17 cellular contexts compared by ENCODE assay signal in the genomic region with DNA sequence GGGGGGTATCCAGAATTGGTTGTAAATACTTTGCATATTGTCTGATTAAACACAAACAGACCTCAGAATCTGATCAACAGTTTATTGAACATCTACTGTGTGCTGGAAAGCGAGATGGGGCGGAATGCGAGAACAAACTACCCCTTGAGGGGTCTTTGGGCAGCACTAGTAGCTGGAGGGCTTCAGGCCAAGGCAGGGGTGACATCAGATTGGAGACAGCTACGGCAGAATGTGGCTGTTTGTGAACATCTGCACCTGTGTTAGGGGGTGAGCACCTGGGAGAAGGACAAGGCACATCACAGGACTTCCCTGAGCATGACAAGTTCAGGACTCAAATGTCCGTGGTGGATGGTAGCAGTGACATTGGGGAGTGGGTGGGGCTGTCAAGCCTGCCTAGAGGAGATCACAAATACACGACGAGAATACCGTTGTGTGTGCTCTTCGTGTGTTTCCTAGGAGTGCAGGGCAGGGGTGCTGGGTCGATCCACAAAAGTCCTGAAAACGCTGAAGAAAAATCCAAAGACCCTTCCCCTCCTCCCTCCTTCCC. TPM values are rescaled to one million over a fixed set of nuclear protein-coding genes. Genes with fewer than 3 reads are reported as not detected.
DNase-seq lines count a peak whose midpoint lies in the region; ATAC-seq, FAIRE-seq and TF ChIP-seq lines count a peak whose summit lies in the region.
"Had no signal": no experiment of that assay in that cellular context is flagged by ENCODE, and none has a peak within 500 bp of the region (broad histone marks: within the 10 kb centered on the region; RNA-seq: fewer than 3 reads in every experiment).

No MANE protein-coding gene starts in this region.

- H3K27me3 ChIP-seq in CD8-positive, alpha-beta T cell (ENCODE audit: insufficient read depth, low read length) = no peaks in the 10 kb centered on the region
- H3K27me3 ChIP-seq in K562 (ENCODE audit: control insufficient read depth in 2 of 2, insufficient read depth in 2 of 2, low read length in 2 of 2) = peaks cover 22 to 30% of the 10 kb centered on the region in 2 experiments
- H3K27me3 ChIP-seq: ascending aorta, BLaER1 had no signal

- H3K4me3 Mint-ChIP-seq in CD8-positive, alpha-beta T cell = peak overlapping the region; percentile 73
- H3K4me3 Mint-ChIP-seq in nephron = peak overlapping the region; percentile 72 to 76 (median 72)

- no peaks in the 10 kb centered on the region for H3K9me3 Mint-ChIP-seq in CD8-positive, alpha-beta T cell
- H3K9me3 Mint-ChIP-seq in nephron = no peaks in the 10 kb centered on the region

- no peak overlapping the region for H3K4me3 ChIP-seq in CD8-positive, alpha-beta T cell (ENCODE audit: low read depth, low read length)
- H3K4me3 ChIP-seq in K562 = no peak overlapping the region
- H3K4me3 ChIP-seq: left lung had no signal

- no peak overlapping the region for H3K27ac Mint-ChIP-seq in CD8-positive, alpha-beta T cell
- H3K27ac Mint-ChIP-seq in nephron = peak overlapping the region; percentile 43 to 78 (median 71)

- TF ChIP-seq CTCF in CD8-positive, alpha-beta T cell (IDR thresholded peaks at IDR 0.05) = no peak
- TF ChIP-seq CTCF in K562 (IDR thresholded peaks at IDR 0.05 in 2 of 3, conservative IDR thresholded peaks at IDR 0.05 in 1 of 3; ENCODE audit: insufficient read depth in 2 of 3, low read depth in 1 of 3, low read length in 3 of 3) = no peak
- no peak for TF ChIP-seq CTCF in nephron (IDR thresholded peaks at IDR 0.05; ENCODE audit: unreplicated experiment in 3 of 3)

- no peaks in the 10 kb centered on the region for H3K9me3 ChIP-seq in CD8-positive, alpha-beta T cell (ENCODE audit: low read length)
- H3K9me3 ChIP-seq in K562 (replicated peaks; ENCODE audit: control insufficient read depth, insufficient read depth, low read depth, low read length) = no peaks in the 10 kb centered on the region
- H3K9me3 ChIP-seq: ascending aorta, BLaER1, left lung, tibial nerve had no signal

- no peaks in the 10 kb centered on the region for H3K36me3 Mint-ChIP-seq in CD8-positive, alpha-beta T cell
- H3K36me3 Mint-ChIP-seq in nephron (ENCODE audit: low read depth) = peaks cover 12% of the 10 kb centered on the region

- H3K36me3 ChIP-seq in CD8-positive, alpha-beta T cell (ENCODE audit: insufficient read depth, low read length) = no peaks in the 10 kb centered on the region
- H3K36me3 ChIP-seq in K562 (ENCODE audit: control insufficient read depth, insufficient read depth, low read length) = no peaks in the 10 kb centered on the region

- 63% methylated on average over 11 of the region's 11 CpGs for WGBS in K562 (ENCODE audit: insufficient coverage, low coverage, missing lambda C conversion rate)

- H3K4me1 Mint-ChIP-seq in CD8-positive, alpha-beta T cell (ENCODE audit: low read depth) = peaks cover 15% of the 10 kb centered on the region
- H3K4me1 Mint-ChIP-seq in nephron = peaks cover 49% of the 10 kb centered on the region

- in situ Hi-C loops in K562 (cut with MboI) = no loop called here

- H4K20me1 ChIP-seq in K562 (replicated peaks; ENCODE audit: control insufficient read depth, insufficient read depth, low read length) = no peaks in the 10 kb centered on the region
- H4K20me1 ChIP-seq: BLaER1 had no signal

- FAIRE-seq in K562 (lab: Jason Lieb, UNC) = peak; percentile 49
- FAIRE-seq: colon, frontal cortex had no signal

- POLR2A ChIA-PET in CD8-positive, alpha-beta T cell (lab: Charles Lee) = no interaction called here
- POLR2A ChIA-PET in K562 (lab: Yijun Ruan, JAX) = interaction anchor here (0.5 kb wide), 1 partner anchor 61 kb away, joined by 3 read pairs; no protein-coding TSS in a partner anchor

- peaks cover 4% of the 10 kb centered on the region for H3K4me1 ChIP-seq in CD8-positive, alpha-beta T cell (ENCODE audit: insufficient read depth, low read length)
- H3K4me1 ChIP-seq in K562 (replicated peaks in 1 of 2; ENCODE audit: control insufficient read depth in 2 of 2, insufficient read depth in 2 of 2, low read length in 2 of 2) = peaks cover 6 to 26% of the 10 kb centered on the region in 2 experiments; a peak in 4 of 5 replicates

- CTCF ChIA-PET in CD8-positive, alpha-beta T cell (lab: Charles Lee) = no interaction called here
- CTCF ChIA-PET in K562 (lab: Yijun Ruan, JAX; ENCODE audit: low intra/inter-chr PET ratio) = no interaction called here

- no peak overlapping the region for H3K27ac ChIP-seq in CD8-positive, alpha-beta T cell (ENCODE audit: low read depth, low read length)
- H3K27ac ChIP-seq in K562 (ENCODE audit: extremely low read depth, low read depth, low read length) = no peak overlapping the region
- H3K27ac ChIP-seq: ascending aorta, epithelial cell of prostate, left lung, tibial nerve had no signal

- no peak for TF ChIP-seq RAD21 in K562 (CRISPR knock-in tag; conservative IDR thresholded peaks at IDR 0.05 in 1 of 2, IDR thresholded peaks at IDR 0.05 in 1 of 2)

- peak overlapping the region; percentile 96; the same call in 1 of the 2 replicates for H2AFZ ChIP-seq in K562 (ENCODE audit: low read depth, low read length)

- no peak overlapping the region for H3K4me2 ChIP-seq in K562 (ENCODE audit: insufficient read depth, low read length)

- TF ChIP-seq POLR2A in GM18505 (IDR thresholded peaks at IDR 0.05; ENCODE audit: borderline replicate concordance, extremely low read depth, insufficient read depth, insufficient read length) (peak; percentile 34), K562 (conservative IDR thresholded peaks at IDR 0.05) (no peak)

- intact Hi-C loops in CD8-positive, alpha-beta T cell (cut with DNase I, micrococcal nuclease) = no loop called here
- intact Hi-C loops in K562 (cut with micrococcal nuclease) = no loop called here

- H3K9me1 ChIP-seq in K562 (ENCODE audit: control insufficient read depth, insufficient read depth, low read length) = peaks cover 5% of the 10 kb centered on the region

- H3K27me3 Mint-ChIP-seq in CD8-positive, alpha-beta T cell (ENCODE audit: low read depth) = peaks cover 31% of the 10 kb centered on the region
- peaks cover 4% of the 10 kb centered on the region for H3K27me3 Mint-ChIP-seq in nephron (ENCODE audit: low read depth)

- TF ChIP-seq EP300 in K562 (IDR thresholded peaks at IDR 0.05; ENCODE audit: low read length) = no peak

- no peak overlapping the region for H3K9ac ChIP-seq in K562 (ENCODE audit: insufficient read depth in 1 of 2, low read depth in 2 of 2, low read length in 2 of 2)

- ATAC-seq in CD8-positive, alpha-beta T cell = no peak
- ATAC-seq in GM18505 (IDR thresholded peaks at IDR 0.05; ENCODE audit: unreplicated experiment) = no peak
- no peak for ATAC-seq in K562
- ATAC-seq in HG02852 (IDR thresholded peaks at IDR 0.05; ENCODE audit: unreplicated experiment) = no peak
- no peak for ATAC-seq in GM18907 (IDR thresholded peaks at IDR 0.05; ENCODE audit: unreplicated experiment)

- no TSS peak for BruUV-seq in K562 (replicated peaks; lab: Mats Ljungman, UMichigan)

- no peaks in the 10 kb centered on the region for H3K79me2 ChIP-seq in K562 (ENCODE audit: control insufficient read depth, insufficient read depth, low read length)

- DNase-seq in CD8-positive, alpha-beta T cell = no peak
- DNase-seq in K562 (ENCODE audit: extremely low read depth in 1 of 4, low spot score in 3 of 4) = no peak
- no peak for DNase-seq in stimulated activated CD4-positive, alpha-beta T cell treated with anti-CD3 and anti-CD28 coated beads, Interleukin-15, amount 100 ng/mL, for 24 hours
- DNase-seq: DMS79, NCI-H345, posterior cingulate gyrus had no signal

TF ChIP-seq in K562, 482 proteins besides CTCF, POLR2A, EP300 and RAD21:
- TF ChIP-seq GTF2B (IDR thresholded peaks at IDR 0.05; ENCODE audit: extremely low read depth, insufficient read length) (no peak), MYNN (IDR thresholded peaks at IDR 0.05) (no peak), MYNN (CRISPR knock-in tag; IDR thresholded peaks at IDR 0.05) (no peak), POU5F1 (IDR thresholded peaks at IDR 0.05; ENCODE audit: borderline replicate concordance, low read depth, low read length, partially characterized antibody) (no peak), HOXB6 (CRISPR knock-in tag; IDR thresholded peaks at IDR 0.05; ENCODE audit: borderline replicate concordance) (no peak), ZNF174 (CRISPR knock-in tag; IDR thresholded peaks at IDR 0.05) (no peak), MAFG (tag; conservative IDR thresholded peaks at IDR 0.05) (no peak), ZNF282 (CRISPR knock-in tag; IDR thresholded peaks at IDR 0.05) (no peak), CHCHD3 (CRISPR knock-in tag; IDR thresholded peaks at IDR 0.05) (no peak), NCOA4 (IDR thresholded peaks at IDR 0.05; ENCODE audit: partially characterized antibody) (no peak)
TF ChIP-seq in K562: peak in this region for 0.

RNA-seq across cellular contexts. Expression of gene SRC, which starts 59.5 kb away (rescaled TPM):
- total RNA-seq in CD8-positive, alpha-beta T cell = 1 to 10 TPM in 1 of 2 experiments, under 1 TPM in 1; 0.84 to 2.3 TPM
- total RNA-seq in K562 (2011; cell fraction: chromatin; rRNA removed; ENCODE audit: low replicate concordance) = 23.1 and 61.0 TPM in 2 replicates
- 26.7 and 29.4 TPM in 2 replicates for total RNA-seq in K562 (2011; cell fraction: nucleolus; rRNA removed)
- 20.5 and 28.9 TPM in 2 replicates for total RNA-seq in K562 (2011; cell fraction: nucleoplasm; rRNA removed)
- total RNA-seq in K562 (2014; rRNA removed) (2.0 and 4.7 TPM in 2 replicates), K562 (2014; rRNA removed; fragmentation: Illumina TruSeq; extraction: Trizol) (1.4 and 1.9 TPM in 2 replicates), K562 (2015; rRNA removed; fragmentation: Illumina TruSeq; extraction: Trizol) (2.9 and 3.1 TPM in 2 replicates), K562 (2021) (7.0 and 7.7 TPM in 2 replicates)
- polyA plus RNA-seq in K562 (2011; rRNA removed) (8.0 and 8.5 TPM in 2 replicates), K562 (2014; fragmentation: Illumina TruSeq; extraction: Trizol) (5.4 and 8.3 TPM in 2 replicates), K562 (2014; fragmentation: Nextera tagmentation; extraction: Ambion mirVana) (under 1 TPM; 0.06 to 0.14 TPM), K562 (2014; rRNA removed) (4.8 and 5.2 TPM in 2 replicates)
- 6.8 and 11.9 TPM in 2 replicates for polyA plus RNA-seq in K562 (2011; cell fraction: cytosol; rRNA removed)
- 45.7 and 78.2 TPM in 2 replicates for polyA plus RNA-seq in K562 (2011; cell fraction: nucleus; rRNA removed)
- polyA plus RNA-seq in K562 (2012) = 4.7 and 5.8 TPM in 2 replicates
- 5.2 and 16.3 TPM in 2 replicates for polyA minus RNA-seq in K562 (2011; rRNA and poly(A)+ RNA removed)
- polyA minus RNA-seq in K562 (2011; cell fraction: cytosol; rRNA and poly(A)+ RNA removed) = 4.0 and 10.0 TPM in 2 replicates
- polyA minus RNA-seq in K562 (2011; cell fraction: nucleus; rRNA and poly(A)+ RNA removed) = 12.3 and 15.8 TPM in 2 replicates
